ENCODE assay signal across 21 cellular contexts in the genomic region with DNA sequence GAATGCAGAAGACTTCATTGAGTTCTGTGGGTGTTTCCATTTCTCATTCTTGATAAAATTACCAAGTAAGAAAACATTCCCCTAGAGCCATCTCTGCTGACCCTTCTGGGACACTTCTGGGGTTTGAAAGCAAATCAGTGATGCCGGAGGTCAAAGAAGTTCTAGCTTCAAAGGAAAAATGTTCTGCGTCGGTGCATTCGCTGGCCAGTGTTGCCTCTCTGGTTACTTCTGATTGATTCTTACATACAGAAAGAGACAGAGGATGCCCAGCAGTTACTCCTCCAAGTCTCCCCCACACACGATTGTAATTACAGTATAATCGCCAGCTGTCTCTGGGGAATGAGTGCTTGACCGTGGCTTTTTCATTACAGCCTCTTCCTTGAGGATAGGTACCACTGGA.
DNase-seq lines count a peak whose midpoint lies in the region; ATAC-seq and TF ChIP-seq lines count a peak whose summit lies in the region.
"Had no signal": no experiment of that assay in that cellular context is flagged by ENCODE, and none has a peak within 500 bp of the region (broad histone marks: within the 10 kb centered on the region; RNA-seq: fewer than 3 reads in every experiment).

No MANE protein-coding gene starts in this region.

- no peaks in the 10 kb centered on the region for H3K36me3 Mint-ChIP-seq in activated CD4-positive, alpha-beta T cell treated with anti-CD3 and anti-CD28 coated beads, Interleukin-2, amount 10 ng/mL, durations not matched to agents 24 days and 14 days (ENCODE audit: low read depth)
- no peaks in the 10 kb centered on the region for H3K36me3 Mint-ChIP-seq in nephron (ENCODE audit: low read depth)

- H3K36me3 ChIP-seq in esophagus squamous epithelium, result no peaks in the 10 kb centered on the region

- H3K9me3 ChIP-seq in esophagus squamous epithelium, result no peaks in the 10 kb centered on the region
- H3K9me3 ChIP-seq: SK-N-SH had no signal

- WGBS in esophagus squamous epithelium, 2 donors, result 76 to 89% methylated on average over 7 of the region's 7 CpGs

- H3K4me1 ChIP-seq in esophagus squamous epithelium, result peaks cover 0 to 10% (median 0%) of the 10 kb centered on the region in 3 donors

- peaks cover 11% of the 10 kb centered on the region for H3K27me3 Mint-ChIP-seq in activated CD4-positive, alpha-beta T cell treated with anti-CD3 and anti-CD28 coated beads, Interleukin-2, amount 10 ng/mL, durations not matched to agents 24 days and 14 days
- H3K27me3 Mint-ChIP-seq in nephron (ENCODE audit: low read depth), result peaks cover 11% of the 10 kb centered on the region

- H3K27ac ChIP-seq in coronary artery (no peak overlapping the region), esophagus squamous epithelium (no peak overlapping the region)
- H3K27ac ChIP-seq: GM23248 had no signal

- no peak for ATAC-seq in GM21529 (IDR thresholded peaks at IDR 0.05; ENCODE audit: unreplicated experiment)
- no peak for ATAC-seq in GM21423 (IDR thresholded peaks at IDR 0.05; ENCODE audit: unreplicated experiment)
- no peak for ATAC-seq in HG03378 (IDR thresholded peaks at IDR 0.05; ENCODE audit: unreplicated experiment)

- no peaks in the 10 kb centered on the region for H3K9me3 Mint-ChIP-seq in activated CD4-positive, alpha-beta T cell treated with anti-CD3 and anti-CD28 coated beads, Interleukin-2, amount 10 ng/mL, durations not matched to agents 24 days and 14 days
- H3K9me3 Mint-ChIP-seq in nephron, result no peaks in the 10 kb centered on the region
- H3K9me3 Mint-ChIP-seq: CD4-positive, alpha-beta T cell had no signal

- H3K4me1 Mint-ChIP-seq in activated CD4-positive, alpha-beta T cell treated with anti-CD3 and anti-CD28 coated beads, Interleukin-2, amount 10 ng/mL, durations not matched to agents 24 days and 14 days, result peaks cover 8% of the 10 kb centered on the region
- H3K4me1 Mint-ChIP-seq in nephron, result peaks cover 32% of the 10 kb centered on the region

- TF ChIP-seq CTCF in coronary artery (IDR thresholded peaks at IDR 0.05) (no peak), nephron (IDR thresholded peaks at IDR 0.05; ENCODE audit: unreplicated experiment in 3 of 3) (no peak), esophagus squamous epithelium (IDR thresholded peaks at IDR 0.05) (no peak)

- H3K4me3 Mint-ChIP-seq in activated CD4-positive, alpha-beta T cell treated with anti-CD3 and anti-CD28 coated beads, Interleukin-2, amount 10 ng/mL, durations not matched to agents 24 days and 14 days, result no peak overlapping the region
- H3K4me3 Mint-ChIP-seq in nephron, result peak overlapping the region in 1 of 3 experiments; percentile 27
- H3K4me3 Mint-ChIP-seq: CD4-positive, alpha-beta T cell had no signal

- DNase-seq in activated CD4-positive, alpha-beta T cell treated with anti-CD3 and anti-CD28 coated beads, Interleukin-2, amount 10 ng/mL, durations not matched to agents 24 days and 14 days, result peak; percentile 34
- no peak for DNase-seq in activated CD4-positive, alpha-beta T cell treated with anti-CD3 and anti-CD28 coated beads for 48 hours
- DNase-seq in coronary artery (ENCODE audit: low spot score) (peak; percentile 29), esophagus squamous epithelium (lab: John Stamatoyannopoulos, UW) (no peak)
- DNase-seq: 8988T; ACHN; CD4-positive, alpha-beta T cell; H7; IMR-90; KG1; NCI-H1092 treated with DMSO at 0.1 percent for 48 hours; NCI-H1436 treated with DMSO at 0.1 percent for 48 hours; NCI-H2029; NCI-H526 treated with DMSO at 0.1 percent for 48 hours; SK-N-SH; SW 1271 had no signal

- H3K27me3 ChIP-seq in esophagus squamous epithelium, result no peaks in the 10 kb centered on the region

- H3K27ac Mint-ChIP-seq in activated CD4-positive, alpha-beta T cell treated with anti-CD3 and anti-CD28 coated beads, Interleukin-2, amount 10 ng/mL, durations not matched to agents 24 days and 14 days, result no peak overlapping the region
- H3K27ac Mint-ChIP-seq in nephron, result peak overlapping the region; percentile 73 to 87 (median 81)
- H3K27ac Mint-ChIP-seq: CD4-positive, alpha-beta T cell had no signal

- TF ChIP-seq POLR2A in esophagus squamous epithelium (IDR thresholded peaks at IDR 0.05), result no peak

- intact Hi-C loops in activated CD4-positive, alpha-beta T cell treated with anti-CD3 and anti-CD28 coated beads, Interleukin-2, amount 10 ng/mL, durations not matched to agents 24 days and 14 days (cut with micrococcal nuclease), result no loop called here
- intact Hi-C loops in esophagus squamous epithelium (cut with DNase I), result no loop called here

- H3K4me3 ChIP-seq in coronary artery (no peak overlapping the region), esophagus squamous epithelium (no peak overlapping the region)
- H3K4me3 ChIP-seq: GM23248 had no signal

Comparison
In these comparisons a context has a peak if more than half of its experiments do, and no peak if none do; other contexts are left out.
1. DNase-seq: peak in activated CD4-positive, alpha-beta T cell treated with anti-CD3 and anti-CD28 coated beads, Interleukin-2, amount 10 ng/mL, durations not matched to agents 24 days and 14 days (single experiment) and coronary artery (single experiment); none in activated CD4-positive, alpha-beta T cell treated with anti-CD3 and anti-CD28 coated beads for 48 hours (single experiment) and esophagus squamous epithelium (single experiment).